Comparison of ENCODE assay signal across 19 cellular contexts in the genomic region with DNA sequence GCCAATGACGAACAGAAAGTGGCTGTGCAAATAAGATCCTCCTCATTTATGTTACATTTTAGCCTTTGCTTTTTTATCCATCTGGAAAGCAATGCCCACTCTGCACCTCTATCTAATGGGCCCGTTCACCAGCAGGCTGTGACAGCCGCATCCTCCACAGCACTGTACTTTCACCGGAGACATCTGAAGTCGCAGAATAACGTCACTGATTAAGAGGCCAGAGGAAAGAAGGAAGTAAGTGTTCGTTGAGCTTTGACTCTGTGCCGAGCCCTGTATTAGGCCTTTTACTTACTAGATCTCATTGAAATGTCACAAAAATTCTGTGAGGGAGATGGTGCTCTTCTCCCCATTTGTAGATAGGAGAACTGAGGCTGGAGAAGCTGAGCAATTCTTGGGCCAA.
DNase-seq lines count a peak whose midpoint lies in the region; ATAC-seq and TF ChIP-seq lines count a peak whose summit lies in the region.
"Had no signal": no experiment of that assay in that cellular context is flagged by ENCODE, and none has a peak within 500 bp of the region (broad histone marks: within the 10 kb centered on the region; RNA-seq: fewer than 3 reads in every experiment).

No MANE protein-coding gene starts in this region.

- H3K27me3 ChIP-seq in right atrium auricular region (no peaks in the 10 kb centered on the region), H7 (ENCODE audit: control insufficient read depth, insufficient read depth, low read length) (no peaks in the 10 kb centered on the region), tibial nerve (no peaks in the 10 kb centered on the region)
- H3K27me3 ChIP-seq: ovary had no signal

- CTCF ChIA-PET in WTC11 (lab: Charles Lee): interaction anchor here (0.6 to 1.0 kb wide), 2 partner anchors 69 to 558 kb away, joined by 3 to 4 read pairs; no protein-coding TSS in a partner anchor

- POLR2A ChIA-PET in WTC11 (lab: Charles Lee): no interaction called here

- no peak for TF ChIP-seq EP300 in tibial nerve (IDR thresholded peaks at IDR 0.05)

- WGBS in tibial nerve, 2 donors: 59 to 61% methylated on average over 8 of the region's 8 CpGs

- peaks cover 24% of the 10 kb centered on the region for H3K4me1 Mint-ChIP-seq in WTC11
- peaks cover 0 to 3% of the 10 kb centered on the region in 2 donors for H3K4me1 Mint-ChIP-seq in natural killer cell treated with Interleukin-12 subunit alpha and Interleukin-12 subunit beta and Interleukin-15 and Interleukin-18, amount 100 ng/mL, for 72 hours (ENCODE audit: low read depth in 2 of 2)
- H3K4me1 Mint-ChIP-seq: activated naive CD4-positive, alpha-beta T cell treated with anti-CD3 and anti-CD28 coated beads, Interleukin-2, amount 10 ng/mL, durations not matched to agents 7 days and 5 days; CD4-positive, CD25-positive, alpha-beta regulatory T cell; T-helper 17 cell had no signal

- H3K4me3 Mint-ChIP-seq in WTC11: no peak overlapping the region
- no peak overlapping the region for H3K4me3 Mint-ChIP-seq in natural killer cell treated with Interleukin-12 subunit alpha and Interleukin-12 subunit beta and Interleukin-15 and Interleukin-18, amount 100 ng/mL, for 72 hours
- H3K4me3 Mint-ChIP-seq: activated naive CD4-positive, alpha-beta T cell treated with anti-CD3 and anti-CD28 coated beads, Interleukin-2, amount 10 ng/mL, durations not matched to agents 7 days and 5 days; CD4-positive, CD25-positive, alpha-beta regulatory T cell; T-helper 17 cell had no signal

- DNase-seq in NCI-H82 (lab: John Stamatoyannopoulos, UW): peak; percentile 44
- no peak for DNase-seq in NCI-H82 treated with DMSO at 0.1 percent for 48 hours (lab: John Stamatoyannopoulos, UW; ENCODE audit: unreplicated experiment)
- no peak for DNase-seq in WTC11 (ENCODE audit: low spot score)
- DNase-seq in right atrium auricular region (ENCODE audit: low spot score): peak; percentile 62
- no peak for DNase-seq in H7
- DNase-seq in tibial nerve (ENCODE audit: low spot score in 2 of 2): no peak
- no peak for DNase-seq in natural killer cell treated with Interleukin-12 subunit alpha and Interleukin-12 subunit beta and Interleukin-15 and Interleukin-18, amount 100 ng/mL, for 72 hours (ENCODE audit: low spot score)
- DNase-seq: activated CD4-positive, alpha-beta T cell treated with anti-CD3 and anti-CD28 coated beads for 4 hours; activated naive CD4-positive, alpha-beta T cell treated with anti-CD3 and anti-CD28 coated beads, Interleukin-2, amount 10 ng/mL, durations not matched to agents 7 days and 5 days; CD4-positive, CD25-positive, alpha-beta regulatory T cell; DMS79 treated with DMSO at 0.1 percent for 48 hours; erythroblast; head of caudate nucleus; islet precursor cell; ovary; T-helper 17 cell; tibial artery had no signal

- H3K9me3 ChIP-seq in right atrium auricular region (no peaks in the 10 kb centered on the region), tibial nerve (no peaks in the 10 kb centered on the region)
- H3K9me3 ChIP-seq: ovary, tibial artery had no signal

- TF ChIP-seq POLR2A in tibial nerve (IDR thresholded peaks at IDR 0.05): no peak

- peaks cover 11% of the 10 kb centered on the region for H3K36me3 Mint-ChIP-seq in WTC11
- H3K36me3 Mint-ChIP-seq in natural killer cell treated with Interleukin-12 subunit alpha and Interleukin-12 subunit beta and Interleukin-15 and Interleukin-18, amount 100 ng/mL, for 72 hours: no peaks in the 10 kb centered on the region
- H3K36me3 Mint-ChIP-seq: activated naive CD4-positive, alpha-beta T cell treated with anti-CD3 and anti-CD28 coated beads, Interleukin-2, amount 10 ng/mL, durations not matched to agents 7 days and 5 days; CD4-positive, CD25-positive, alpha-beta regulatory T cell had no signal

- H3K27ac ChIP-seq in right atrium auricular region (peak overlapping the region in 1 of 2 donors; percentile 40), tibial nerve (no peak overlapping the region)
- H3K27ac ChIP-seq: HL-60, ovary, tibial artery had no signal

- ATAC-seq in WTC11 (no peak), HG03175 (IDR thresholded peaks at IDR 0.05; ENCODE audit: unreplicated experiment) (no peak)
- ATAC-seq in natural killer cell treated with Interleukin-12 subunit alpha and Interleukin-12 subunit beta and Interleukin-15 and Interleukin-18, amount 100 ng/mL, for 72 hours: no peak
- ATAC-seq: T-helper 17 cell had no signal

- peaks cover 7% of the 10 kb centered on the region for H3K9me3 Mint-ChIP-seq in WTC11
- H3K9me3 Mint-ChIP-seq in natural killer cell treated with Interleukin-12 subunit alpha and Interleukin-12 subunit beta and Interleukin-15 and Interleukin-18, amount 100 ng/mL, for 72 hours: no peaks in the 10 kb centered on the region
- H3K9me3 Mint-ChIP-seq: activated naive CD4-positive, alpha-beta T cell treated with anti-CD3 and anti-CD28 coated beads, Interleukin-2, amount 10 ng/mL, durations not matched to agents 7 days and 5 days had no signal

- H3K4me1 ChIP-seq in right atrium auricular region (no peaks in the 10 kb centered on the region), tibial nerve (no peaks in the 10 kb centered on the region)
- H3K4me1 ChIP-seq: tibial artery had no signal

- no peak for TF ChIP-seq CTCF in WTC11 (IDR thresholded peaks at IDR 0.05)
- no peak for TF ChIP-seq CTCF in right atrium auricular region (IDR thresholded peaks at IDR 0.05)
- TF ChIP-seq CTCF in tibial nerve (IDR thresholded peaks at IDR 0.05): no peak

- H3K36me3 ChIP-seq in right atrium auricular region (no peaks in the 10 kb centered on the region), H7 (replicated peaks; ENCODE audit: control insufficient read depth, insufficient read depth, low read length) (no peaks in the 10 kb centered on the region), tibial nerve (no peaks in the 10 kb centered on the region)
- H3K36me3 ChIP-seq: ovary, tibial artery had no signal

- H3K27me3 Mint-ChIP-seq in WTC11 (ENCODE audit: low read depth): no peaks in the 10 kb centered on the region
- peaks cover 15 to 31% of the 10 kb centered on the region in 2 donors for H3K27me3 Mint-ChIP-seq in natural killer cell treated with Interleukin-12 subunit alpha and Interleukin-12 subunit beta and Interleukin-15 and Interleukin-18, amount 100 ng/mL, for 72 hours
- H3K27me3 Mint-ChIP-seq: activated naive CD4-positive, alpha-beta T cell treated with anti-CD3 and anti-CD28 coated beads, Interleukin-2, amount 10 ng/mL, durations not matched to agents 7 days and 5 days; CD4-positive, CD25-positive, alpha-beta regulatory T cell had no signal

- peak overlapping the region; percentile 88; the same call in 1 of the 2 replicates for H3K27ac Mint-ChIP-seq in WTC11
- H3K27ac Mint-ChIP-seq in natural killer cell treated with Interleukin-12 subunit alpha and Interleukin-12 subunit beta and Interleukin-15 and Interleukin-18, amount 100 ng/mL, for 72 hours: no peak overlapping the region
- H3K27ac Mint-ChIP-seq: activated naive CD4-positive, alpha-beta T cell treated with anti-CD3 and anti-CD28 coated beads, Interleukin-2, amount 10 ng/mL, durations not matched to agents 7 days and 5 days; CD4-positive, CD25-positive, alpha-beta regulatory T cell; T-helper 17 cell had no signal

- H3K4me3 ChIP-seq in right atrium auricular region (no peak overlapping the region), H7 (ENCODE audit: insufficient read depth, low read depth, low read length) (no peak overlapping the region), tibial nerve (no peak overlapping the region)
- H3K4me3 ChIP-seq: ovary, tibial artery had no signal

TF ChIP-seq in WTC11, 78 proteins besides CTCF, POLR2A, EP300 and RAD21 (continues in another document):
- TF ChIP-seq, protein P1, sequence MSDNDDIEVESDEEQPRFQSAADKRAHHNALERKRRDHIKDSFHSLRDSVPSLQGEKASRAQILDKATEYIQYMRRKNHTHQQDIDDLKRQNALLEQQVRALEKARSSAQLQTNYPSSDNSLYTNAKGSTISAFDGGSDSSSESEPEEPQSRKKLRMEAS (CRISPR knock-in tag; IDR thresholded peaks at IDR 0.05): no peak
- TF ChIP-seq NFE2L1 (CRISPR knock-in tag; IDR thresholded peaks at IDR 0.05): no peak
- no peak for TF ChIP-seq FOXK1 (CRISPR knock-in tag; IDR thresholded peaks at IDR 0.05)
- TF ChIP-seq, protein P2, sequence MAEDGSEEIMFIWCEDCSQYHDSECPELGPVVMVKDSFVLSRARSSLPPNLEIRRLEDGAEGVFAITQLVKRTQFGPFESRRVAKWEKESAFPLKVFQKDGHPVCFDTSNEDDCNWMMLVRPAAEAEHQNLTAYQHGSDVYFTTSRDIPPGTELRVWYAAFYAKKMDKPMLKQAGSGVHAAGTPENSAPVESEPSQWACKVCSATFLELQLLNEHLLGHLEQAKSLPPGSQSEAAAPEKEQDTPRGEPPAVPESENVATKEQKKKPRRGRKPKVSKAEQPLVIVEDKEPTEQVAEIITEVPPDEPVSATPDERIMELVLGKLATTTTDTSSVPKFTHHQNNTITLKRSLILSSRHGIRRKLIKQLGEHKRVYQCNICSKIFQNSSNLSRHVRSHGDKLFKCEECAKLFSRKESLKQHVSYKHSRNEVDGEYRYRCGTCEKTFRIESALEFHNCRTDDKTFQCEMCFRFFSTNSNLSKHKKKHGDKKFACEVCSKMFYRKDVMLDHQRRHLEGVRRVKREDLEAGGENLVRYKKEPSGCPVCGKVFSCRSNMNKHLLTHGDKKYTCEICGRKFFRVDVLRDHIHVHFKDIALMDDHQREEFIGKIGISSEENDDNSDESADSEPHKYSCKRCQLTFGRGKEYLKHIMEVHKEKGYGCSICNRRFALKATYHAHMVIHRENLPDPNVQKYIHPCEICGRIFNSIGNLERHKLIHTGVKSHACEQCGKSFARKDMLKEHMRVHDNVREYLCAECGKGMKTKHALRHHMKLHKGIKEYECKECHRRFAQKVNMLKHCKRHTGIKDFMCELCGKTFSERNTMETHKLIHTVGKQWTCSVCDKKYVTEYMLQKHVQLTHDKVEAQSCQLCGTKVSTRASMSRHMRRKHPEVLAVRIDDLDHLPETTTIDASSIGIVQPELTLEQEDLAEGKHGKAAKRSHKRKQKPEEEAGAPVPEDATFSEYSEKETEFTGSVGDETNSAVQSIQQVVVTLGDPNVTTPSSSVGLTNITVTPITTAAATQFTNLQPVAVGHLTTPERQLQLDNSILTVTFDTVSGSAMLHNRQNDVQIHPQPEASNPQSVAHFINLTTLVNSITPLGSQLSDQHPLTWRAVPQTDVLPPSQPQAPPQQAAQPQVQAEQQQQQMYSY (CRISPR knock-in tag; IDR thresholded peaks at IDR 0.05): no peak
- TF ChIP-seq, protein P3, sequence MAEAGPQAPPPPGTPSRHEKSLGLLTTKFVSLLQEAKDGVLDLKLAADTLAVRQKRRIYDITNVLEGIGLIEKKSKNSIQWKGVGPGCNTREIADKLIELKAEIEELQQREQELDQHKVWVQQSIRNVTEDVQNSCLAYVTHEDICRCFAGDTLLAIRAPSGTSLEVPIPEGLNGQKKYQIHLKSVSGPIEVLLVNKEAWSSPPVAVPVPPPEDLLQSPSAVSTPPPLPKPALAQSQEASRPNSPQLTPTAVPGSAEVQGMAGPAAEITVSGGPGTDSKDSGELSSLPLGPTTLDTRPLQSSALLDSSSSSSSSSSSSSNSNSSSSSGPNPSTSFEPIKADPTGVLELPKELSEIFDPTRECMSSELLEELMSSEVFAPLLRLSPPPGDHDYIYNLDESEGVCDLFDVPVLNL (CRISPR knock-in tag; IDR thresholded peaks at IDR 0.05; ENCODE audit: borderline replicate concordance, low read depth): no peak

Comparison
In these comparisons a context has a peak if more than half of its experiments do, and no peak if none do; other contexts are left out.
1. DNase-seq: peak in NCI-H82 (single experiment) and right atrium auricular region (single experiment); none in NCI-H82 treated with DMSO at 0.1 percent for 48 hours (single experiment), WTC11 (single experiment), H7 (single experiment), tibial nerve (0 of 2) and natural killer cell treated with Interleukin-12 subunit alpha and Interleukin-12 subunit beta and Interleukin-15 and Interleukin-18, amount 100 ng/mL, for 72 hours (single experiment).